In the genomic region with DNA sequence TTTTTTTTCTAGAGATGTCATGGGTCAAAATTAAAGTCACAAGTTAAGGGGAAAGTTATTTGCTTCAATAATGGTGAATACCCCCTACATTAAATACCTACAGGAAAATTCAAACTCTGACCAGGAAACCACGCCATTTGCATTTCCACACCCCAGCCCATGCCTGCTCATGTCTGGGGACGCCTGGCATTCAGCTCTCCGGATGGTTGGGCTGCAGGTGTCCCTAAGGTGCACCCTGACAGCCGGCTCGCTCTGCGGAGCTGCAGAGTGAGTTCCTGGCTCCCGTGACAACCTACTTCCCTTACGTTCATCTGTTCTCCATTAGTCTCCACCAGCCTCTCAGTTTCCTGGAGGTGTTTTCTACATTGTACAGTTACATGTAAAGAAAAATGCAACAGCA, we compare ENCODE assay signal across 14 cellular contexts.
DNase-seq lines count a peak whose midpoint lies in the region; ATAC-seq, FAIRE-seq and TF ChIP-seq lines count a peak whose summit lies in the region.
"Had no signal": no experiment of that assay in that cellular context is flagged by ENCODE, and none has a peak within 500 bp of the region (broad histone marks: within the 10 kb centered on the region; RNA-seq: fewer than 3 reads in every experiment).

No MANE protein-coding gene starts in this region.

- peaks cover 3% of the 10 kb centered on the region for H3K9me3 Mint-ChIP-seq in activated CD4-positive, alpha-beta memory T cell treated with anti-CD3 and anti-CD28 coated beads for 36 hours
- H3K9me3 Mint-ChIP-seq in activated T-cell treated with anti-CD3 and anti-CD28 coated beads, Interleukin-2, amount 50 U/mL, for 4 hours = peaks cover 3% of the 10 kb centered on the region
- H3K9me3 Mint-ChIP-seq: natural killer cell had no signal

- TF ChIP-seq CTCF in GM13976 (IDR thresholded peaks at IDR 0.05; ENCODE audit: borderline replicate concordance, control extremely low read depth, extremely low read depth, insufficient read depth, missing control alignments) = no peak

- H3K27me3 Mint-ChIP-seq in activated CD4-positive, alpha-beta memory T cell treated with anti-CD3 and anti-CD28 coated beads for 36 hours = no peaks in the 10 kb centered on the region
- no peaks in the 10 kb centered on the region for H3K27me3 Mint-ChIP-seq in activated T-cell treated with anti-CD3 and anti-CD28 coated beads, Interleukin-2, amount 50 U/mL, for 4 hours (ENCODE audit: low read depth)

- intact Hi-C loops in activated CD4-positive, alpha-beta memory T cell treated with anti-CD3 and anti-CD28 coated beads for 36 hours (cut with micrococcal nuclease) = no loop called here

- peaks cover 14% of the 10 kb centered on the region for H3K36me3 Mint-ChIP-seq in activated CD4-positive, alpha-beta memory T cell treated with anti-CD3 and anti-CD28 coated beads for 36 hours
- H3K36me3 Mint-ChIP-seq in activated T-cell treated with anti-CD3 and anti-CD28 coated beads, Interleukin-2, amount 50 U/mL, for 4 hours (ENCODE audit: insufficient read depth) = peaks cover 15% of the 10 kb centered on the region
- H3K36me3 Mint-ChIP-seq: natural killer cell had no signal

- no peak for FAIRE-seq in urothelium cell line (lab: Jason Lieb, UNC)

- no peak overlapping the region for H3K27ac Mint-ChIP-seq in activated CD4-positive, alpha-beta memory T cell treated with anti-CD3 and anti-CD28 coated beads for 36 hours
- H3K27ac Mint-ChIP-seq: CD4-positive, alpha-beta memory T cell; natural killer cell had no signal

- POLR2A ChIA-PET in activated CD4-positive, alpha-beta memory T cell treated with anti-CD3 and anti-CD28 coated beads for 36 hours (lab: Charles Lee) = no interaction called here

- in situ Hi-C loops in GM13976 (cut with MboI; ENCODE audit: low sequenced_read_pairs, unreplicated experiment) = no loop called here

- DNase-seq in GM13976 (ENCODE audit: low spot score) = peak; percentile 26
- DNase-seq in germinal center (ENCODE audit: low spot score) = peak; percentile 83
- DNase-seq in activated CD4-positive, alpha-beta memory T cell treated with anti-CD3 and anti-CD28 coated beads for 36 hours = no peak
- DNase-seq in activated T-cell treated with anti-CD3 and anti-CD28 coated beads, Interleukin-2, amount 50 U/mL, for 4 hours = no peak
- DNase-seq in urothelium cell line (ENCODE audit: low spot score) = no peak
- no peak for DNase-seq in erythroblast (lab: John Stamatoyannopoulos, UW)
- DNase-seq: activated gamma-delta T cell; CD4-positive, alpha-beta memory T cell; natural killer cell; NCI-H226; stimulated activated CD4-positive, alpha-beta T cell treated with anti-CD3 and anti-CD28 coated beads, Interleukin-2, amount 100 ng/mL, for 24 hours; T-helper 9 cell had no signal

- no peak for TF ChIP-seq POLR2A in erythroblast (IDR thresholded peaks at IDR 0.05; ENCODE audit: low read length)

- CTCF ChIA-PET in activated CD4-positive, alpha-beta memory T cell treated with anti-CD3 and anti-CD28 coated beads for 36 hours (lab: Charles Lee) = no interaction called here

- H3K4me1 Mint-ChIP-seq in activated CD4-positive, alpha-beta memory T cell treated with anti-CD3 and anti-CD28 coated beads for 36 hours (ENCODE audit: low read depth) = no peaks in the 10 kb centered on the region
- H3K4me1 Mint-ChIP-seq in activated T-cell treated with anti-CD3 and anti-CD28 coated beads, Interleukin-2, amount 50 U/mL, for 4 hours (ENCODE audit: low read depth) = no peaks in the 10 kb centered on the region
- H3K4me1 Mint-ChIP-seq: CD4-positive, alpha-beta memory T cell; natural killer cell had no signal

- no peak overlapping the region for H3K4me3 Mint-ChIP-seq in activated CD4-positive, alpha-beta memory T cell treated with anti-CD3 and anti-CD28 coated beads for 36 hours
- H3K4me3 Mint-ChIP-seq in activated T-cell treated with anti-CD3 and anti-CD28 coated beads, Interleukin-2, amount 50 U/mL, for 4 hours = no peak overlapping the region
- H3K4me3 Mint-ChIP-seq: CD4-positive, alpha-beta memory T cell; natural killer cell had no signal

- ATAC-seq in GM21447 (IDR thresholded peaks at IDR 0.05; ENCODE audit: unreplicated experiment) (peak; percentile 87), HG03439 (IDR thresholded peaks at IDR 0.05; ENCODE audit: unreplicated experiment) (peak; percentile 69)
- no peak for ATAC-seq in activated T-cell treated with anti-CD3 and anti-CD28 coated beads, Interleukin-2, amount 50 U/mL, for 4 hours
- ATAC-seq: natural killer cell had no signal

Comparison
In these comparisons a context has a peak if more than half of its experiments do, and no peak if none do; other contexts are left out.
1. DNase-seq: peak in GM13976 (single experiment) and germinal center (single experiment); none in activated CD4-positive, alpha-beta memory T cell treated with anti-CD3 and anti-CD28 coated beads for 36 hours (single experiment), activated T-cell treated with anti-CD3 and anti-CD28 coated beads, Interleukin-2, amount 50 U/mL, for 4 hours (single experiment), urothelium cell line (single experiment) and erythroblast (0 of 2).
2. ATAC-seq: peak in GM21447 (single experiment) and HG03439 (single experiment); none in activated T-cell treated with anti-CD3 and anti-CD28 coated beads, Interleukin-2, amount 50 U/mL, for 4 hours (0 of 2).